In the genomic region with DNA sequence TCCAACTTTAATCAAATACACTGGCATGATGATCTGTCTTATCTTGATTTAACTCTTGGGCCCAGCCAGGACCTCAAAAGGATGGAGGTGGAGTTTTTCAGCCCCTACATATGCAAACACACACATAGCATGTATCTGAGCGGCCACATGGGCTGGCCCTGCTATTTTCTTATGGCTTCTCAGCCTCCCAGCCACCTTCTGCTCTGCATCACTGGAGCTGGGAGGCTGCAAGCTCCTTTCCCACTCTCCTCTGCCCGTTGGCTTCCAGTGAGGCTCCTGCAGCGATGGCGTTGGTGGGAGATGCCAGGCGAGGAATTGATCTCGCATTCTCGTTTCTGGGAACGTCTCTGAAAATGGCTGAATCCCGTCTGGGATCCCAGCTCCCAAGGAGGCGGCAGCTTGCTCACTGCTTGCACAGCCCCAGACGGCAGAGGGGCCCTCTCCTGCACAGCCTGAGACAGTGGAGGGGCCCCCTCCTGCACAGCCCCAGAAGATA, we compare ENCODE assay signal across 1 cellular context.
TF ChIP-seq lines count a peak whose summit lies in the region.

No MANE protein-coding gene starts in this region.

TF ChIP-seq in H1, 55 proteins besides CTCF, POLR2A, EP300 and RAD21:
- TF ChIP-seq JUND (IDR thresholded peaks at IDR 0.05; ENCODE audit: low read length) (no peak), ZNF274 (IDR thresholded peaks at IDR 0.05; ENCODE audit: borderline replicate concordance, extremely low read depth, low read length) (no peak), GTF2F1 (IDR thresholded peaks at IDR 0.05; ENCODE audit: borderline replicate concordance, low read depth, low read length) (no peak), NANOG (IDR thresholded peaks at IDR 0.05; ENCODE audit: insufficient read depth, low read depth, low read length, poor library complexity, severe bottlenecking) (no peak), KDM4A (IDR thresholded peaks at IDR 0.05; ENCODE audit: low read depth, low read length, severe bottlenecking) (no peak), TAF1 (IDR thresholded peaks at IDR 0.05; ENCODE audit: low read depth, low read length) (no peak), TBP (IDR thresholded peaks at IDR 0.05; ENCODE audit: low read depth, low read length) (no peak), BCL11A (IDR thresholded peaks at IDR 0.05; ENCODE audit: low read depth in 2 of 2, low read length in 2 of 2) (no peak)
- TF ChIP-seq, protein P1, sequence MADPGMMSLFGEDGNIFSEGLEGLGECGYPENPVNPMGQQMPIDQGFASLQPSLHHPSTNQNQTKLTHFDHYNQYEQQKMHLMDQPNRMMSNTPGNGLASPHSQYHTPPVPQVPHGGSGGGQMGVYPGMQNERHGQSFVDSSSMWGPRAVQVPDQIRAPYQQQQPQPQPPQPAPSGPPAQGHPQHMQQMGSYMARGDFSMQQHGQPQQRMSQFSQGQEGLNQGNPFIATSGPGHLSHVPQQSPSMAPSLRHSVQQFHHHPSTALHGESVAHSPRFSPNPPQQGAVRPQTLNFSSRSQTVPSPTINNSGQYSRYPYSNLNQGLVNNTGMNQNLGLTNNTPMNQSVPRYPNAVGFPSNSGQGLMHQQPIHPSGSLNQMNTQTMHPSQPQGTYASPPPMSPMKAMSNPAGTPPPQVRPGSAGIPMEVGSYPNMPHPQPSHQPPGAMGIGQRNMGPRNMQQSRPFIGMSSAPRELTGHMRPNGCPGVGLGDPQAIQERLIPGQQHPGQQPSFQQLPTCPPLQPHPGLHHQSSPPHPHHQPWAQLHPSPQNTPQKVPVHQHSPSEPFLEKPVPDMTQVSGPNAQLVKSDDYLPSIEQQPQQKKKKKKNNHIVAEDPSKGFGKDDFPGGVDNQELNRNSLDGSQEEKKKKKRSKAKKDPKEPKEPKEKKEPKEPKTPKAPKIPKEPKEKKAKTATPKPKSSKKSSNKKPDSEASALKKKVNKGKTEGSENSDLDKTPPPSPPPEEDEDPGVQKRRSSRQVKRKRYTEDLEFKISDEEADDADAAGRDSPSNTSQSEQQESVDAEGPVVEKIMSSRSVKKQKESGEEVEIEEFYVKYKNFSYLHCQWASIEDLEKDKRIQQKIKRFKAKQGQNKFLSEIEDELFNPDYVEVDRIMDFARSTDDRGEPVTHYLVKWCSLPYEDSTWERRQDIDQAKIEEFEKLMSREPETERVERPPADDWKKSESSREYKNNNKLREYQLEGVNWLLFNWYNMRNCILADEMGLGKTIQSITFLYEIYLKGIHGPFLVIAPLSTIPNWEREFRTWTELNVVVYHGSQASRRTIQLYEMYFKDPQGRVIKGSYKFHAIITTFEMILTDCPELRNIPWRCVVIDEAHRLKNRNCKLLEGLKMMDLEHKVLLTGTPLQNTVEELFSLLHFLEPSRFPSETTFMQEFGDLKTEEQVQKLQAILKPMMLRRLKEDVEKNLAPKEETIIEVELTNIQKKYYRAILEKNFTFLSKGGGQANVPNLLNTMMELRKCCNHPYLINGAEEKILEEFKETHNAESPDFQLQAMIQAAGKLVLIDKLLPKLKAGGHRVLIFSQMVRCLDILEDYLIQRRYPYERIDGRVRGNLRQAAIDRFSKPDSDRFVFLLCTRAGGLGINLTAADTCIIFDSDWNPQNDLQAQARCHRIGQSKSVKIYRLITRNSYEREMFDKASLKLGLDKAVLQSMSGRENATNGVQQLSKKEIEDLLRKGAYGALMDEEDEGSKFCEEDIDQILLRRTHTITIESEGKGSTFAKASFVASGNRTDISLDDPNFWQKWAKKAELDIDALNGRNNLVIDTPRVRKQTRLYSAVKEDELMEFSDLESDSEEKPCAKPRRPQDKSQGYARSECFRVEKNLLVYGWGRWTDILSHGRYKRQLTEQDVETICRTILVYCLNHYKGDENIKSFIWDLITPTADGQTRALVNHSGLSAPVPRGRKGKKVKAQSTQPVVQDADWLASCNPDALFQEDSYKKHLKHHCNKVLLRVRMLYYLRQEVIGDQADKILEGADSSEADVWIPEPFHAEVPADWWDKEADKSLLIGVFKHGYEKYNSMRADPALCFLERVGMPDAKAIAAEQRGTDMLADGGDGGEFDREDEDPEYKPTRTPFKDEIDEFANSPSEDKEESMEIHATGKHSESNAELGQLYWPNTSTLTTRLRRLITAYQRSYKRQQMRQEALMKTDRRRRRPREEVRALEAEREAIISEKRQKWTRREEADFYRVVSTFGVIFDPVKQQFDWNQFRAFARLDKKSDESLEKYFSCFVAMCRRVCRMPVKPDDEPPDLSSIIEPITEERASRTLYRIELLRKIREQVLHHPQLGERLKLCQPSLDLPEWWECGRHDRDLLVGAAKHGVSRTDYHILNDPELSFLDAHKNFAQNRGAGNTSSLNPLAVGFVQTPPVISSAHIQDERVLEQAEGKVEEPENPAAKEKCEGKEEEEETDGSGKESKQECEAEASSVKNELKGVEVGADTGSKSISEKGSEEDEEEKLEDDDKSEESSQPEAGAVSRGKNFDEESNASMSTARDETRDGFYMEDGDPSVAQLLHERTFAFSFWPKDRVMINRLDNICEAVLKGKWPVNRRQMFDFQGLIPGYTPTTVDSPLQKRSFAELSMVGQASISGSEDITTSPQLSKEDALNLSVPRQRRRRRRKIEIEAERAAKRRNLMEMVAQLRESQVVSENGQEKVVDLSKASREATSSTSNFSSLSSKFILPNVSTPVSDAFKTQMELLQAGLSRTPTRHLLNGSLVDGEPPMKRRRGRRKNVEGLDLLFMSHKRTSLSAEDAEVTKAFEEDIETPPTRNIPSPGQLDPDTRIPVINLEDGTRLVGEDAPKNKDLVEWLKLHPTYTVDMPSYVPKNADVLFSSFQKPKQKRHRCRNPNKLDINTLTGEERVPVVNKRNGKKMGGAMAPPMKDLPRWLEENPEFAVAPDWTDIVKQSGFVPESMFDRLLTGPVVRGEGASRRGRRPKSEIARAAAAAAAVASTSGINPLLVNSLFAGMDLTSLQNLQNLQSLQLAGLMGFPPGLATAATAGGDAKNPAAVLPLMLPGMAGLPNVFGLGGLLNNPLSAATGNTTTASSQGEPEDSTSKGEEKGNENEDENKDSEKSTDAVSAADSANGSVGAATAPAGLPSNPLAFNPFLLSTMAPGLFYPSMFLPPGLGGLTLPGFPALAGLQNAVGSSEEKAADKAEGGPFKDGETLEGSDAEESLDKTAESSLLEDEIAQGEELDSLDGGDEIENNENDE (IDR thresholded peaks at IDR 0.05; ENCODE audit: insufficient replicate concordance, low read length): no peak
- TF ChIP-seq, protein P2, sequence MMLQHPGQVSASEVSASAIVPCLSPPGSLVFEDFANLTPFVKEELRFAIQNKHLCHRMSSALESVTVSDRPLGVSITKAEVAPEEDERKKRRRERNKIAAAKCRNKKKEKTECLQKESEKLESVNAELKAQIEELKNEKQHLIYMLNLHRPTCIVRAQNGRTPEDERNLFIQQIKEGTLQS (IDR thresholded peaks at IDR 0.05; ENCODE audit: insufficient read depth, low read depth, low read length): no peak
- TF ChIP-seq, protein P3, sequence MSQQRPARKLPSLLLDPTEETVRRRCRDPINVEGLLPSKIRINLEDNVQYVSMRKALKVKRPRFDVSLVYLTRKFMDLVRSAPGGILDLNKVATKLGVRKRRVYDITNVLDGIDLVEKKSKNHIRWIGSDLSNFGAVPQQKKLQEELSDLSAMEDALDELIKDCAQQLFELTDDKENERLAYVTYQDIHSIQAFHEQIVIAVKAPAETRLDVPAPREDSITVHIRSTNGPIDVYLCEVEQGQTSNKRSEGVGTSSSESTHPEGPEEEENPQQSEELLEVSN (IDR thresholded peaks at IDR 0.05): no peak
